19 cellular contexts compared by ENCODE assay signal in genomic region chr13:46676378-46676725, GRCh38.
DNase-seq lines count a peak whose midpoint lies in the region; ATAC-seq, FAIRE-seq and TF ChIP-seq lines count a peak whose summit lies in the region.
"Had no signal": no experiment of that assay in that cellular context is flagged by ENCODE, and none has a peak within 500 bp of the region (broad histone marks: within the 10 kb centered on the region; RNA-seq: fewer than 3 reads in every experiment).

No MANE protein-coding gene starts in this region.

- H3K4me3 ChIP-seq in left ventricle myocardium inferior (no peak overlapping the region), ascending aorta (no peak overlapping the region), lower lobe of right lung (no peak overlapping the region)
- H3K4me3 ChIP-seq: BLaER1 treated with 17β-estradiol and CSF1 and Interleukin-3, amounts not matched to agents 10 nM and 100 nM; MG63 had no signal

- TF ChIP-seq CTCF in left ventricle myocardium inferior (IDR thresholded peaks at IDR 0.05; ENCODE audit: borderline replicate concordance) (no peak), ascending aorta (IDR thresholded peaks at IDR 0.05) (no peak), nephron progenitor cell (IDR thresholded peaks at IDR 0.05) (no peak), lower lobe of right lung (IDR thresholded peaks at IDR 0.05) (no peak)

- peaks cover 39% of the 10 kb centered on the region for H3K4me1 Mint-ChIP-seq in nephron progenitor cell

- H3K27ac ChIP-seq in left ventricle myocardium inferior (replicated peaks) (peak overlapping the region; percentile 29), ascending aorta (peak overlapping the region; percentile 77 to 87), lower lobe of right lung (no peak overlapping the region)

- no peak for ATAC-seq in Right ventricle myocardium superior (ENCODE audit: poor library complexity)
- ATAC-seq in HG03457 (IDR thresholded peaks at IDR 0.05; ENCODE audit: unreplicated experiment), result no peak
- no peak for ATAC-seq in HG02970 (IDR thresholded peaks at IDR 0.05; ENCODE audit: low FRiP score, unreplicated experiment)
- ATAC-seq in lower lobe of right lung, result no peak

- H3K9me3 ChIP-seq in left ventricle myocardium inferior (replicated peaks), result no peaks in the 10 kb centered on the region
- H3K9me3 ChIP-seq in ascending aorta, result no peaks in the 10 kb centered on the region
- H3K9me3 ChIP-seq in lower lobe of right lung, result no peaks in the 10 kb centered on the region
- H3K9me3 ChIP-seq: BLaER1 treated with 17β-estradiol and CSF1 and Interleukin-3, amounts not matched to agents 10 nM and 100 nM; MG63 had no signal

- peaks cover 89% of the 10 kb centered on the region for H3K4me1 ChIP-seq in left ventricle myocardium inferior
- H3K4me1 ChIP-seq in ascending aorta, result peaks cover 12 to 31% of the 10 kb centered on the region in 2 donors
- peaks cover 33% of the 10 kb centered on the region for H3K4me1 ChIP-seq in lower lobe of right lung

- intact Hi-C loops in left ventricle myocardium inferior (cut with micrococcal nuclease) (no loop called here), Right ventricle myocardium superior (cut with DNase I) (no loop called here), ascending aorta (cut with DNase I) (no loop called here), lower lobe of right lung (cut with DNase I) (no loop called here)

- no peak for DNase-seq in left ventricle myocardium inferior
- no peak for DNase-seq in Right ventricle myocardium superior
- DNase-seq in ascending aorta (ENCODE audit: low spot score in 2 of 2), result no peak
- no peak for DNase-seq in nephron progenitor cell
- no peak for DNase-seq in HTR-8/SVneo (ENCODE audit: insufficient read length, low spot score)
- no peak for DNase-seq in lower lobe of right lung
- DNase-seq: CD8-positive, alpha-beta memory T cell; DMS79 treated with DMSO at 0.1 percent for 48 hours; GOT3; MG63; NCI-H1417; NCI-H187 treated with DMSO at 0.1 percent for 48 hours; NCI-H748 treated with DMSO at 0.1 percent for 48 hours had no signal

- no peak overlapping the region for H3K4me3 Mint-ChIP-seq in nephron progenitor cell

- peak overlapping the region; percentile 64 for H3K27ac Mint-ChIP-seq in nephron progenitor cell

- H3K36me3 ChIP-seq in left ventricle myocardium inferior (peaks cover 4% of the 10 kb centered on the region), ascending aorta (no peaks in the 10 kb centered on the region), lower lobe of right lung (no peaks in the 10 kb centered on the region)

- peaks cover 6% of the 10 kb centered on the region for H3K9me3 Mint-ChIP-seq in nephron progenitor cell
- H3K9me3 Mint-ChIP-seq: CD8-positive, alpha-beta memory T cell had no signal

- peaks cover 18% of the 10 kb centered on the region for H3K36me3 Mint-ChIP-seq in nephron progenitor cell (ENCODE audit: low read depth)

- no peak for FAIRE-seq in HTR-8/SVneo (lab: Jason Lieb, UNC)
- FAIRE-seq: A204.1, G401.6, GM18507 had no signal

- no peaks in the 10 kb centered on the region for H3K27me3 Mint-ChIP-seq in nephron progenitor cell (ENCODE audit: low read depth, poor library complexity)
- H3K27me3 Mint-ChIP-seq: CD8-positive, alpha-beta memory T cell had no signal

- no peaks in the 10 kb centered on the region for H3K27me3 ChIP-seq in left ventricle myocardium inferior (ENCODE audit: low read depth)
- H3K27me3 ChIP-seq in ascending aorta, result no peaks in the 10 kb centered on the region
- H3K27me3 ChIP-seq in lower lobe of right lung (ENCODE audit: low read depth), result no peaks in the 10 kb centered on the region
- H3K27me3 ChIP-seq: BLaER1 treated with 17β-estradiol and CSF1 and Interleukin-3, amounts not matched to agents 10 nM and 100 nM; MG63 had no signal
